1 cellular context compared by ENCODE assay signal in the genomic region with DNA sequence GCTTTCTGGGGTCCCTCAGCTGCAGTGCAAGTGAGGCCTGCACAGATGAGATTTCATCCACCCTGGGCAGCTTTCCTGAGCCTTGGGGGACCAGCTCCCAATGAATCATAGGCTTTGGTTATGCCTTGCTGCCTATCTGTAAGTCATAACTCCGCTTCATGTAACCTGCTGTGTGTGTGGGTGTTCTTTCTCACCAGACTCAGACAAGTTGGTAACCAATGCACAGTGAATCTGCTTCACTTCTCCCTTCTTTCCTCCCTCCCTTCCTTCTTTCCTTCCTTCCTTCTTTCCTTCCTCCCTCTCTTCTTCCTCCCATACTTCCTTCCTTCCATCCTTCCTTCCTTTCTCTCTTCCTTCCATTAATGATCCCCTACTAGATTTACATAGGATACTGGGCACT.
TF ChIP-seq lines count a peak whose summit lies in the region.

No MANE protein-coding gene starts in this region.

TF ChIP-seq in HEK293, 187 proteins besides CTCF, POLR2A, EP300 and RAD21 (continued from another document):
- TF ChIP-seq, protein P1, sequence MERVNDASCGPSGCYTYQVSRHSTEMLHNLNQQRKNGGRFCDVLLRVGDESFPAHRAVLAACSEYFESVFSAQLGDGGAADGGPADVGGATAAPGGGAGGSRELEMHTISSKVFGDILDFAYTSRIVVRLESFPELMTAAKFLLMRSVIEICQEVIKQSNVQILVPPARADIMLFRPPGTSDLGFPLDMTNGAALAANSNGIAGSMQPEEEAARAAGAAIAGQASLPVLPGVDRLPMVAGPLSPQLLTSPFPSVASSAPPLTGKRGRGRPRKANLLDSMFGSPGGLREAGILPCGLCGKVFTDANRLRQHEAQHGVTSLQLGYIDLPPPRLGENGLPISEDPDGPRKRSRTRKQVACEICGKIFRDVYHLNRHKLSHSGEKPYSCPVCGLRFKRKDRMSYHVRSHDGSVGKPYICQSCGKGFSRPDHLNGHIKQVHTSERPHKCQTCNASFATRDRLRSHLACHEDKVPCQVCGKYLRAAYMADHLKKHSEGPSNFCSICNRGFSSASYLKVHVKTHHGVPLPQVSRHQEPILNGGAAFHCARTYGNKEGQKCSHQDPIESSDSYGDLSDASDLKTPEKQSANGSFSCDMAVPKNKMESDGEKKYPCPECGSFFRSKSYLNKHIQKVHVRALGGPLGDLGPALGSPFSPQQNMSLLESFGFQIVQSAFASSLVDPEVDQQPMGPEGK (tag by site-specific recombination; IDR thresholded peaks at IDR 0.05): peak; percentile 23; the same call in 1 of the 2 replicates
- TF ChIP-seq ZNF138 (tag by site-specific recombination; IDR thresholded peaks at IDR 0.05; ENCODE audit: borderline replicate concordance): no peak
- TF ChIP-seq ZNF292 (tag by site-specific recombination; IDR thresholded peaks at IDR 0.05; ENCODE audit: borderline replicate concordance, low read depth): no peak
- TF ChIP-seq, protein P2, sequence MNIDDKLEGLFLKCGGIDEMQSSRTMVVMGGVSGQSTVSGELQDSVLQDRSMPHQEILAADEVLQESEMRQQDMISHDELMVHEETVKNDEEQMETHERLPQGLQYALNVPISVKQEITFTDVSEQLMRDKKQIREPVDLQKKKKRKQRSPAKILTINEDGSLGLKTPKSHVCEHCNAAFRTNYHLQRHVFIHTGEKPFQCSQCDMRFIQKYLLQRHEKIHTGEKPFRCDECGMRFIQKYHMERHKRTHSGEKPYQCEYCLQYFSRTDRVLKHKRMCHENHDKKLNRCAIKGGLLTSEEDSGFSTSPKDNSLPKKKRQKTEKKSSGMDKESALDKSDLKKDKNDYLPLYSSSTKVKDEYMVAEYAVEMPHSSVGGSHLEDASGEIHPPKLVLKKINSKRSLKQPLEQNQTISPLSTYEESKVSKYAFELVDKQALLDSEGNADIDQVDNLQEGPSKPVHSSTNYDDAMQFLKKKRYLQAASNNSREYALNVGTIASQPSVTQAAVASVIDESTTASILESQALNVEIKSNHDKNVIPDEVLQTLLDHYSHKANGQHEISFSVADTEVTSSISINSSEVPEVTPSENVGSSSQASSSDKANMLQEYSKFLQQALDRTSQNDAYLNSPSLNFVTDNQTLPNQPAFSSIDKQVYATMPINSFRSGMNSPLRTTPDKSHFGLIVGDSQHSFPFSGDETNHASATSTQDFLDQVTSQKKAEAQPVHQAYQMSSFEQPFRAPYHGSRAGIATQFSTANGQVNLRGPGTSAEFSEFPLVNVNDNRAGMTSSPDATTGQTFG (tag by site-specific recombination; IDR thresholded peaks at IDR 0.05; ENCODE audit: borderline replicate concordance): no peak
- TF ChIP-seq, protein P3, sequence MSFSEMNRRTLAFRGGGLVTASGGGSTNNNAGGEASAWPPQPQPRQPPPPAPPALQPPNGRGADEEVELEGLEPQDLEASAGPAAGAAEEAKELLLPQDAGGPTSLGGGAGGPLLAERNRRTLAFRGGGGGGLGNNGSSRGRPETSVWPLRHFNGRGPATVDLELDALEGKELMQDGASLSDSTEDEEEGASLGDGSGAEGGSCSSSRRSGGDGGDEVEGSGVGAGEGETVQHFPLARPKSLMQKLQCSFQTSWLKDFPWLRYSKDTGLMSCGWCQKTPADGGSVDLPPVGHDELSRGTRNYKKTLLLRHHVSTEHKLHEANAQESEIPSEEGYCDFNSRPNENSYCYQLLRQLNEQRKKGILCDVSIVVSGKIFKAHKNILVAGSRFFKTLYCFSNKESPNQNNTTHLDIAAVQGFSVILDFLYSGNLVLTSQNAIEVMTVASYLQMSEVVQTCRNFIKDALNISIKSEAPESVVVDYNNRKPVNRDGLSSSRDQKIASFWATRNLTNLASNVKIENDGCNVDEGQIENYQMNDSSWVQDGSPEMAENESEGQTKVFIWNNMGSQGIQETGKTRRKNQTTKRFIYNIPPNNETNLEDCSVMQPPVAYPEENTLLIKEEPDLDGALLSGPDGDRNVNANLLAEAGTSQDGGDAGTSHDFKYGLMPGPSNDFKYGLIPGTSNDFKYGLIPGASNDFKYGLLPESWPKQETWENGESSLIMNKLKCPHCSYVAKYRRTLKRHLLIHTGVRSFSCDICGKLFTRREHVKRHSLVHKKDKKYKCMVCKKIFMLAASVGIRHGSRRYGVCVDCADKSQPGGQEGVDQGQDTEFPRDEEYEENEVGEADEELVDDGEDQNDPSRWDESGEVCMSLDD (tag by site-specific recombination; IDR thresholded peaks at IDR 0.05): no peak
- TF ChIP-seq EGR2 (tag by site-specific recombination; IDR thresholded peaks at IDR 0.05; ENCODE audit: low read depth): peak; percentile 82
- TF ChIP-seq OVOL3 (tag by site-specific recombination; IDR thresholded peaks at IDR 0.05): no peak
- TF ChIP-seq ZFHX2 (tag by site-specific recombination; conservative IDR thresholded peaks at IDR 0.05): peak; percentile 91
- TF ChIP-seq, protein P4, sequence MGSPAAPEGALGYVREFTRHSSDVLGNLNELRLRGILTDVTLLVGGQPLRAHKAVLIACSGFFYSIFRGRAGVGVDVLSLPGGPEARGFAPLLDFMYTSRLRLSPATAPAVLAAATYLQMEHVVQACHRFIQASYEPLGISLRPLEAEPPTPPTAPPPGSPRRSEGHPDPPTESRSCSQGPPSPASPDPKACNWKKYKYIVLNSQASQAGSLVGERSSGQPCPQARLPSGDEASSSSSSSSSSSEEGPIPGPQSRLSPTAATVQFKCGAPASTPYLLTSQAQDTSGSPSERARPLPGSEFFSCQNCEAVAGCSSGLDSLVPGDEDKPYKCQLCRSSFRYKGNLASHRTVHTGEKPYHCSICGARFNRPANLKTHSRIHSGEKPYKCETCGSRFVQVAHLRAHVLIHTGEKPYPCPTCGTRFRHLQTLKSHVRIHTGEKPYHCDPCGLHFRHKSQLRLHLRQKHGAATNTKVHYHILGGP (tag by site-specific recombination; IDR thresholded peaks at IDR 0.05): 0 out of 2 replicates have a peak, but pooled peaks have one; percentile 16
- no peak for TF ChIP-seq YY1 (tag by site-specific recombination; IDR thresholded peaks at IDR 0.05)
- no peak for TF ChIP-seq MEIS1 (CRISPR knock-in tag; IDR thresholded peaks at IDR 0.05; ENCODE audit: borderline replicate concordance)
- TF ChIP-seq, protein P5, sequence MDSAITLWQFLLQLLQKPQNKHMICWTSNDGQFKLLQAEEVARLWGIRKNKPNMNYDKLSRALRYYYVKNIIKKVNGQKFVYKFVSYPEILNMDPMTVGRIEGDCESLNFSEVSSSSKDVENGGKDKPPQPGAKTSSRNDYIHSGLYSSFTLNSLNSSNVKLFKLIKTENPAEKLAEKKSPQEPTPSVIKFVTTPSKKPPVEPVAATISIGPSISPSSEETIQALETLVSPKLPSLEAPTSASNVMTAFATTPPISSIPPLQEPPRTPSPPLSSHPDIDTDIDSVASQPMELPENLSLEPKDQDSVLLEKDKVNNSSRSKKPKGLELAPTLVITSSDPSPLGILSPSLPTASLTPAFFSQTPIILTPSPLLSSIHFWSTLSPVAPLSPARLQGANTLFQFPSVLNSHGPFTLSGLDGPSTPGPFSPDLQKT (IDR thresholded peaks at IDR 0.05; ENCODE audit: borderline replicate concordance, low read depth, low read length): no peak
- TF ChIP-seq SALL2 (tag by site-specific recombination; IDR thresholded peaks at IDR 0.05; ENCODE audit: borderline replicate concordance): peak; percentile 55; the same call in 1 of the 2 replicates
- TF ChIP-seq ZNF394 (tag by site-specific recombination; IDR thresholded peaks at IDR 0.05; ENCODE audit: borderline replicate concordance): no peak
- TF ChIP-seq ZNF514 (tag by site-specific recombination; IDR thresholded peaks at IDR 0.05): no peak
- TF ChIP-seq, protein P6, sequence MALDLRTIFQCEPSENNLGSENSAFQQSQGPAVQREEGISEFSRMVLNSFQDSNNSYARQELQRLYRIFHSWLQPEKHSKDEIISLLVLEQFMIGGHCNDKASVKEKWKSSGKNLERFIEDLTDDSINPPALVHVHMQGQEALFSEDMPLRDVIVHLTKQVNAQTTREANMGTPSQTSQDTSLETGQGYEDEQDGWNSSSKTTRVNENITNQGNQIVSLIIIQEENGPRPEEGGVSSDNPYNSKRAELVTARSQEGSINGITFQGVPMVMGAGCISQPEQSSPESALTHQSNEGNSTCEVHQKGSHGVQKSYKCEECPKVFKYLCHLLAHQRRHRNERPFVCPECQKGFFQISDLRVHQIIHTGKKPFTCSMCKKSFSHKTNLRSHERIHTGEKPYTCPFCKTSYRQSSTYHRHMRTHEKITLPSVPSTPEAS (tag by site-specific recombination; IDR thresholded peaks at IDR 0.05): no peak
- TF ChIP-seq ZEB2 (tag by site-specific recombination; IDR thresholded peaks at IDR 0.05): no peak
- TF ChIP-seq ZNF423 (tag by site-specific recombination; IDR thresholded peaks at IDR 0.05): no peak
- TF ChIP-seq ZNF473 (tag by site-specific recombination; IDR thresholded peaks at IDR 0.05): no peak
- no peak for TF ChIP-seq ZNF654 (tag by site-specific recombination; IDR thresholded peaks at IDR 0.05; ENCODE audit: low read depth)
- TF ChIP-seq, protein P7, sequence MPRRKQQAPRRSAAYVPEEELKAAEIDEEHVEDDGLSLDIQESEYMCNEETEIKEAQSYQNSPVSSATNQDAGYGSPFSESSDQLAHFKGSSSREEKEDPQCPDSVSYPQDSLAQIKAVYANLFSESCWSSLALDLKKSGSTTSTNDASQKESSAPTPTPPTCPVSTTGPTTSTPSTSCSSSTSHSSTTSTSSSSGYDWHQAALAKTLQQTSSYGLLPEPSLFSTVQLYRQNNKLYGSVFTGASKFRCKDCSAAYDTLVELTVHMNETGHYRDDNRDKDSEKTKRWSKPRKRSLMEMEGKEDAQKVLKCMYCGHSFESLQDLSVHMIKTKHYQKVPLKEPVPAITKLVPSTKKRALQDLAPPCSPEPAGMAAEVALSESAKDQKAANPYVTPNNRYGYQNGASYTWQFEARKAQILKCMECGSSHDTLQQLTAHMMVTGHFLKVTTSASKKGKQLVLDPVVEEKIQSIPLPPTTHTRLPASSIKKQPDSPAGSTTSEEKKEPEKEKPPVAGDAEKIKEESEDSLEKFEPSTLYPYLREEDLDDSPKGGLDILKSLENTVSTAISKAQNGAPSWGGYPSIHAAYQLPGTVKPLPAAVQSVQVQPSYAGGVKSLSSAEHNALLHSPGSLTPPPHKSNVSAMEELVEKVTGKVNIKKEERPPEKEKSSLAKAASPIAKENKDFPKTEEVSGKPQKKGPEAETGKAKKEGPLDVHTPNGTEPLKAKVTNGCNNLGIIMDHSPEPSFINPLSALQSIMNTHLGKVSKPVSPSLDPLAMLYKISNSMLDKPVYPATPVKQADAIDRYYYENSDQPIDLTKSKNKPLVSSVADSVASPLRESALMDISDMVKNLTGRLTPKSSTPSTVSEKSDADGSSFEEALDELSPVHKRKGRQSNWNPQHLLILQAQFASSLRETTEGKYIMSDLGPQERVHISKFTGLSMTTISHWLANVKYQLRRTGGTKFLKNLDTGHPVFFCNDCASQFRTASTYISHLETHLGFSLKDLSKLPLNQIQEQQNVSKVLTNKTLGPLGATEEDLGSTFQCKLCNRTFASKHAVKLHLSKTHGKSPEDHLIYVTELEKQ (tag by site-specific recombination; IDR thresholded peaks at IDR 0.05; ENCODE audit: borderline replicate concordance): no peak
TF ChIP-seq in HEK293: peak in this region for 11.
